Comparison of ENCODE assay signal across 10 cellular contexts in genomic region chr17:14359251-14359939, GRCh38. TPM values are rescaled to one million over a fixed set of nuclear protein-coding genes. Genes with fewer than 3 reads are reported as not detected.
DNase-seq lines count a peak whose midpoint lies in the region; ATAC-seq and TF ChIP-seq lines count a peak whose summit lies in the region.
"Had no signal": no experiment of that assay in that cellular context is flagged by ENCODE, and none has a peak within 500 bp of the region (broad histone marks: within the 10 kb centered on the region; RNA-seq: fewer than 3 reads in every experiment).

No MANE protein-coding gene starts in this region.

- H3K4me1 ChIP-seq in heart left ventricle, result peaks cover 0 to 19% (median 0%) of the 10 kb centered on the region in 12 donors
- H3K4me1 ChIP-seq in tibial nerve, result no peaks in the 10 kb centered on the region

- TF ChIP-seq EP300 in tibial nerve (IDR thresholded peaks at IDR 0.05), result no peak

- H3K27ac ChIP-seq in heart left ventricle, result peak overlapping the region in 1 of 12 donors; percentile 75
- no peak overlapping the region for H3K27ac ChIP-seq in tibial nerve
- H3K27ac ChIP-seq in coronary artery, result no peak overlapping the region
- H3K27ac ChIP-seq: dorsolateral prefrontal cortex had no signal

- DNase-seq in MV-4-11 (lab: John Stamatoyannopoulos, UW), result peak; percentile 95
- no peak for DNase-seq in heart left ventricle
- no peak for DNase-seq in tibial nerve (ENCODE audit: low spot score in 2 of 2)
- DNase-seq in coronary artery (ENCODE audit: low spot score), result no peak
- DNase-seq in NCI-H2107 (lab: John Stamatoyannopoulos, UW), result no peak
- DNase-seq in NCI-H2227 treated with DMSO at 0.1 percent for 48 hours (lab: John Stamatoyannopoulos, UW), result no peak
- DNase-seq: IMR-90 had no signal

- TF ChIP-seq CTCF in heart left ventricle (IDR thresholded peaks at IDR 0.05), result no peak
- TF ChIP-seq CTCF in tibial nerve (IDR thresholded peaks at IDR 0.05), result no peak
- no peak for TF ChIP-seq CTCF in coronary artery (IDR thresholded peaks at IDR 0.05)

- H3K9me3 ChIP-seq in heart left ventricle, result no peaks in the 10 kb centered on the region
- H3K9me3 ChIP-seq in tibial nerve, result no peaks in the 10 kb centered on the region

- WGBS in heart left ventricle, 4 donors, result 52 to 58% (median 54%) methylated on average over 8 of the region's 8 CpGs
- 62 to 63% methylated on average over 8 of the region's 8 CpGs for WGBS in tibial nerve, 2 donors

- H3K4me3 ChIP-seq in heart left ventricle (no peak overlapping the region), tibial nerve (no peak overlapping the region), coronary artery (no peak overlapping the region)
- H3K4me3 ChIP-seq: dorsolateral prefrontal cortex had no signal

- peak; percentile 98 for ATAC-seq in GM18508 (IDR thresholded peaks at IDR 0.05; ENCODE audit: insufficient read depth, unreplicated experiment)
- peak; percentile 97 for ATAC-seq in GM21723 (IDR thresholded peaks at IDR 0.05; ENCODE audit: unreplicated experiment)
- ATAC-seq in heart left ventricle, result peak in 3 of 4 donors; percentile 33 to 83 (median 49)

- intact Hi-C loops in heart left ventricle (cut with DNase I), result no loop called here

- H3K36me3 ChIP-seq in heart left ventricle, result no peaks in the 10 kb centered on the region
- no peaks in the 10 kb centered on the region for H3K36me3 ChIP-seq in tibial nerve

- H3K27me3 ChIP-seq in heart left ventricle (peaks cover 0 to 7% (median 0%) of the 10 kb centered on the region in 9 donors), tibial nerve (no peaks in the 10 kb centered on the region)

- TF ChIP-seq POLR2A in heart left ventricle (IDR thresholded peaks at IDR 0.05) (no peak), tibial nerve (IDR thresholded peaks at IDR 0.05) (no peak)

RNA-seq across cellular contexts. Expression of gene HS3ST3B1, which starts 58.5 kb away (rescaled TPM):
- total RNA-seq in heart left ventricle, result 1 to 10 TPM; 1.8 to 3.9 (median 3.4) TPM
- polyA plus RNA-seq in heart left ventricle, result 1 to 10 TPM in 1 of 2 donors, under 1 TPM in 1; 0.61 to 2.3 TPM
- total RNA-seq in tibial nerve, result 1 to 10 TPM in 2 of 4 donors, under 1 TPM in 2; 0.39 to 1.1 (median 0.97) TPM
